20 cellular contexts compared by ENCODE assay signal in the genomic region with DNA sequence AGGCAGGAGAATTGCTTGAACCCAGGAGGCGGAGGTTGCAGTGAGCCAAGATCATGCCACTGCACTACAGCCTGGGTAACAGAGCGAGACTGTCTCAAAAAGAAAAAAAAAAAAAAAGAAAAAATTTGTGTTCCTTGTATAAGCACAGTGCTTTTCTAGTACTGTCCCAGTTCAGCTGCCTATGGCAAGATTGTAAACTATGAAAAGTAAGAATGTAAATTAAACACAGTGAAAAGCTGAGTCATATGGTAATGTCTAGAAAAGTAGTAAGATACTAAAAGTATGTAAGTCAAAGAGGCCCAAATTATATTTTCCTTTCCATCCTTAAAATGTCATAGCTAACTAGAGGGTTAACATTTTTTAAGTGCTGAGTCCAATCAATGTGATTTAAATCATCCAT. TPM values are rescaled to one million over a fixed set of nuclear protein-coding genes. Genes with fewer than 3 reads are reported as not detected.
DNase-seq lines count a peak whose midpoint lies in the region; ATAC-seq and TF ChIP-seq lines count a peak whose summit lies in the region.
"Had no signal": no experiment of that assay in that cellular context is flagged by ENCODE, and none has a peak within 500 bp of the region (broad histone marks: within the 10 kb centered on the region; RNA-seq: fewer than 3 reads in every experiment).

No MANE protein-coding gene starts in this region.

- no peaks in the 10 kb centered on the region for H3K9me3 ChIP-seq in SK-N-SH
- peaks cover 5% of the 10 kb centered on the region for H3K9me3 ChIP-seq in psoas muscle

- H3K4me1 ChIP-seq in SK-N-SH (ENCODE audit: control insufficient read depth in 1 of 2, insufficient read depth in 2 of 2, low read depth in 1 of 2, low read length in 1 of 2) (no peaks in the 10 kb centered on the region), psoas muscle (peaks cover 33% of the 10 kb centered on the region)

- CTCF ChIA-PET in SK-N-SH (lab: Yijun Ruan, JAX) (interaction anchor here (1.2 to 4.6 kb wide), 4 partner anchors 14 to 78 kb away, joined by 3 to 28 read pairs (median 4); no protein-coding TSS in a partner anchor), HEK293T (lab: Yijun Ruan, JAX) (interaction anchor here (0.6 to 2.7 kb wide), 3 partner anchors 15 to 495 kb away, joined by 3 to 10 read pairs (median 4); no protein-coding TSS in a partner anchor)

- no peak for TF ChIP-seq EP300 in SK-N-SH (IDR thresholded peaks at IDR 0.05; ENCODE audit: borderline replicate concordance in 1 of 2, low read depth in 1 of 2, low read length in 1 of 2)

- no peak for TF ChIP-seq CTCF in SK-N-SH (IDR thresholded peaks at IDR 0.05)
- TF ChIP-seq CTCF in choroid plexus epithelial cell (conservative IDR thresholded peaks at IDR 0.05; ENCODE audit: low read depth, low read length) = no peak
- TF ChIP-seq CTCF in psoas muscle (IDR thresholded peaks at IDR 0.05) = no peak

- no peaks in the 10 kb centered on the region for H4K20me1 ChIP-seq in SK-N-SH (ENCODE audit: insufficient read depth)

- POLR2A ChIA-PET in SK-N-SH (lab: Yijun Ruan, JAX) (no interaction called here), HEK293T (lab: Yijun Ruan, JAX) (no interaction called here)

- no peak overlapping the region for H3K4me2 ChIP-seq in SK-N-SH

- no peak for TF ChIP-seq RAD21 in SK-N-SH (IDR thresholded peaks at IDR 0.05; ENCODE audit: low read length)

- intact Hi-C loops in psoas muscle (cut with DNase I) = no loop called here

- no peaks in the 10 kb centered on the region for H3K9me2 ChIP-seq in SK-N-SH

- H3F3A ChIP-seq in SK-N-SH (replicated peaks; ENCODE audit: insufficient read depth) = no peaks in the 10 kb centered on the region

- ATAC-seq in SK-N-SH treated with all-trans-retinoic acid at 6 μM for 48 hours = peak; percentile 64
- ATAC-seq in psoas muscle = no peak
- ATAC-seq in HG02870 (IDR thresholded peaks at IDR 0.05; ENCODE audit: unreplicated experiment) = no peak
- ATAC-seq in GM21447 (IDR thresholded peaks at IDR 0.05; ENCODE audit: unreplicated experiment) = no peak
- ATAC-seq: HCT116 had no signal

- H3K27ac ChIP-seq in SK-N-SH (ENCODE audit: low read depth in 2 of 2, low read length in 1 of 2) (no peak overlapping the region; a peak in 1 of 4 replicates), psoas muscle (peak overlapping the region; percentile 89)
- H3K27ac ChIP-seq: 22Rv1 had no signal

- 100% methylated on average over 2 of the region's 2 CpGs for WGBS in SK-N-SH (ENCODE audit: low lambda C conversion rate)
- WGBS in psoas muscle, 3 donors = 93 to 96% (median 95%) methylated on average over 2 of the region's 2 CpGs

- DNase-seq in SK-N-SH = no peak
- no peak for DNase-seq in HEK293T (ENCODE audit: extremely low spot score)
- peak; percentile 35 for DNase-seq in choroid plexus epithelial cell (ENCODE audit: low read depth)
- no peak for DNase-seq in psoas muscle
- DNase-seq in ureter (ENCODE audit: low spot score) = no peak
- DNase-seq: C1 segment of cervical spinal cord; DMS 273 treated with DMSO at 0.1 percent for 48 hours; KG1; NCI-H1048; NCI-H1694; NCI-H2107; NCI-H345; NCI-H69; NK-92 treated with Interleukin-12 subunit alpha and Interleukin-12 subunit beta, amount 100 ng/mL, for 24 hours; OCI-M1 had no signal

- H3K4me3 ChIP-seq in SK-N-SH (ENCODE audit: low read depth in 2 of 2, low read length in 1 of 2) = no peak overlapping the region
- H3K4me3 ChIP-seq in choroid plexus epithelial cell (ENCODE audit: low read depth, low read length) = no peak overlapping the region
- no peak overlapping the region for H3K4me3 ChIP-seq in psoas muscle

- no peak overlapping the region for H2AFZ ChIP-seq in SK-N-SH (ENCODE audit: low read depth)

- H3K27me3 ChIP-seq in SK-N-SH (ENCODE audit: insufficient read depth) (no peaks in the 10 kb centered on the region), psoas muscle (ENCODE audit: insufficient read depth in 3 of 3, low read length in 2 of 3) (no peaks in the 10 kb centered on the region)

- H3K36me3 ChIP-seq in SK-N-SH (replicated peaks in 1 of 2; ENCODE audit: control insufficient read depth in 1 of 2, insufficient read depth in 2 of 2, low read length in 1 of 2) (no peaks in the 10 kb centered on the region), psoas muscle (ENCODE audit: insufficient read depth in 1 of 2, low read depth in 1 of 2) (no peaks in the 10 kb centered on the region)

- H3K79me2 ChIP-seq in SK-N-SH (ENCODE audit: insufficient read depth) = no peaks in the 10 kb centered on the region

- no peak overlapping the region for H3K9ac ChIP-seq in SK-N-SH

TF ChIP-seq in SK-N-SH treated with all-trans-retinoic acid at 6 μM for 48 hours, 23 proteins besides CTCF, POLR2A, EP300 and RAD21 (continues in another document):
- no peak for TF ChIP-seq TCF4 (CRISPR knock-in tag; IDR thresholded peaks at IDR 0.05; ENCODE audit: borderline replicate concordance)
- TF ChIP-seq ESRRG (CRISPR knock-in tag; IDR thresholded peaks at IDR 0.05) = no peak
- no peak for TF ChIP-seq ZNF70 (CRISPR knock-in tag; IDR thresholded peaks at IDR 0.05)
- TF ChIP-seq ZNF8 (CRISPR knock-in tag; IDR thresholded peaks at IDR 0.05) = no peak
- no peak for TF ChIP-seq RARB (CRISPR knock-in tag; IDR thresholded peaks at IDR 0.05)
- TF ChIP-seq, protein P1, sequence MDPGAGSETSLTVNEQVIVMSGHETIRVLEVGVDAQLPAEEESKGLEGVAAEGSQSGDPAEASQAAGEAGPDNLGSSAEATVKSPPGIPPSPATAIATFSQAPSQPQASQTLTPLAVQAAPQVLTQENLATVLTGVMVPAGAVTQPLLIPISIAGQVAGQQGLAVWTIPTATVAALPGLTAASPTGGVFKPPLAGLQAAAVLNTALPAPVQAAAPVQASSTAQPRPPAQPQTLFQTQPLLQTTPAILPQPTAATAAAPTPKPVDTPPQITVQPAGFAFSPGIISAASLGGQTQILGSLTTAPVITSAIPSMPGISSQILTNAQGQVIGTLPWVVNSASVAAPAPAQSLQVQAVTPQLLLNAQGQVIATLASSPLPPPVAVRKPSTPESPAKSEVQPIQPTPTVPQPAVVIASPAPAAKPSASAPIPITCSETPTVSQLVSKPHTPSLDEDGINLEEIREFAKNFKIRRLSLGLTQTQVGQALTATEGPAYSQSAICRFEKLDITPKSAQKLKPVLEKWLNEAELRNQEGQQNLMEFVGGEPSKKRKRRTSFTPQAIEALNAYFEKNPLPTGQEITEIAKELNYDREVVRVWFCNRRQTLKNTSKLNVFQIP (CRISPR knock-in tag; IDR thresholded peaks at IDR 0.05; ENCODE audit: borderline replicate concordance, low read depth) = no peak
- no peak for TF ChIP-seq PPARA (CRISPR knock-in tag; IDR thresholded peaks at IDR 0.05; ENCODE audit: borderline replicate concordance)

TF ChIP-seq in SK-N-SH, 30 proteins besides CTCF, POLR2A, EP300 and RAD21:
- no peak for TF ChIP-seq MXI1 (IDR thresholded peaks at IDR 0.05; ENCODE audit: low read depth, low read length)
- no peak for TF ChIP-seq GABPA (IDR thresholded peaks at IDR 0.05; ENCODE audit: low read depth)
- TF ChIP-seq RCOR1 (IDR thresholded peaks at IDR 0.05; ENCODE audit: low read length) = no peak
- no peak for TF ChIP-seq TAF1 (IDR thresholded peaks at IDR 0.05; ENCODE audit: borderline replicate concordance, low read depth, low read length)
- TF ChIP-seq POLR2AphosphoS5 (IDR thresholded peaks at IDR 0.05; ENCODE audit: low read depth, low read length) = no peak
TF ChIP-seq in SK-N-SH: peak in this region for 0.

TF ChIP-seq in HEK293T, 16 proteins besides CTCF, POLR2A, EP300 and RAD21:
- TF ChIP-seq FOXA1 (IDR thresholded peaks at IDR 0.05) = no peak
- TF ChIP-seq, protein P2, sequence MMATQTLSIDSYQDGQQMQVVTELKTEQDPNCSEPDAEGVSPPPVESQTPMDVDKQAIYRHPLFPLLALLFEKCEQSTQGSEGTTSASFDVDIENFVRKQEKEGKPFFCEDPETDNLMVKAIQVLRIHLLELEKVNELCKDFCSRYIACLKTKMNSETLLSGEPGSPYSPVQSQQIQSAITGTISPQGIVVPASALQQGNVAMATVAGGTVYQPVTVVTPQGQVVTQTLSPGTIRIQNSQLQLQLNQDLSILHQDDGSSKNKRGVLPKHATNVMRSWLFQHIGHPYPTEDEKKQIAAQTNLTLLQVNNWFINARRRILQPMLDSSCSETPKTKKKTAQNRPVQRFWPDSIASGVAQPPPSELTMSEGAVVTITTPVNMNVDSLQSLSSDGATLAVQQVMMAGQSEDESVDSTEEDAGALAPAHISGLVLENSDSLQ (IDR thresholded peaks at IDR 0.05) = 0 out of 2 replicates have a peak, but pooled peaks have one; percentile 11

RNA-seq across cellular contexts. Expression of a gene that starts 42.8 kb away (rescaled TPM):
- polyA plus RNA-seq in SK-N-SH (2012; rRNA removed) (0.64 and 0.67 TPM in 2 replicates), psoas muscle (10 to 100 TPM in 1 of 3 donors, 1 to 10 TPM in 2; 1.6 to 11.7 (median 6.7) TPM)
- 0.71 and 0.88 TPM in 2 replicates for polyA plus RNA-seq in SK-N-SH (2012; cell fraction: cytosol; rRNA removed)
- 3.3 and 7.6 TPM in 2 replicates for polyA plus RNA-seq in SK-N-SH (2012; cell fraction: nucleus; rRNA removed)
- total RNA-seq in psoas muscle (10 to 100 TPM; 14.2 to 48.8 (median 25.1) TPM), ureter (0.68 TPM)
